ENCODE assay signal across 8 cellular contexts in genomic region chr2:190881480-190882326, GRCh38. TPM values are rescaled to one million over a fixed set of nuclear protein-coding genes. Genes with fewer than 3 reads are reported as not detected.
DNase-seq lines count a peak whose midpoint lies in the region; ATAC-seq lines count a peak whose summit lies in the region.

No MANE protein-coding gene starts in this region.

- H3K27ac Mint-ChIP-seq in CD4-positive, alpha-beta memory T cell, result peak overlapping the region; percentile 94 to 99 (median 98)

- intact Hi-C loops in CD4-positive, alpha-beta memory T cell (cut with micrococcal nuclease), result loop anchor here (1.0 to 5.0 kb wide), 8 partner anchors 9 to 1099 kb away; partner anchors contain the start of genes MFSD6, NAB1, NEMP2 and ORMDL1

- ATAC-seq in GM19452 (IDR thresholded peaks at IDR 0.05; ENCODE audit: unreplicated experiment) (peak; percentile 60), HG03575 (IDR thresholded peaks at IDR 0.05; ENCODE audit: extremely low read depth, insufficient number of reproducible peaks, low FRiP score, unreplicated experiment) (peak; percentile 43)

- no peaks in the 10 kb centered on the region for H3K9me3 ChIP-seq in CD4-positive, alpha-beta memory T cell (ENCODE audit: control insufficient read depth in 1 of 2, low read length in 2 of 2)
- no peaks in the 10 kb centered on the region for H3K9me3 ChIP-seq in endocrine pancreas (ENCODE audit: control insufficient read depth, low read length)

- POLR2A ChIA-PET in CD4-positive, alpha-beta memory T cell (lab: Charles Lee; ENCODE audit: partially characterized antibody), result interaction anchor here (0.5 to 7.3 kb wide), 49 partner anchors 10 to 1312 kb away, joined by 3 to 94 read pairs (median 5); partner anchors contain the start of genes HIBCH, MFSD6, NAB1 and NABP1

- H3K4me1 ChIP-seq in CD4-positive, alpha-beta memory T cell (ENCODE audit: insufficient read depth, low read length), result peaks cover 53% of the 10 kb centered on the region
- H3K4me1 ChIP-seq in endocrine pancreas (ENCODE audit: control insufficient read depth, insufficient read depth, low read length), result peaks cover 10% of the 10 kb centered on the region

- H3K27ac ChIP-seq in CD4-positive, alpha-beta memory T cell (ENCODE audit: low read depth, low read length), result peak overlapping the region; percentile 93

- H3K9me3 Mint-ChIP-seq in CD4-positive, alpha-beta memory T cell, result peaks cover 0 to 5% (median 0%) of the 10 kb centered on the region in 8 donors

- no peaks in the 10 kb centered on the region for H3K36me3 ChIP-seq in CD4-positive, alpha-beta memory T cell (ENCODE audit: insufficient read depth, low read length)
- H3K36me3 ChIP-seq in endocrine pancreas (ENCODE audit: control insufficient read depth, insufficient read depth, low read length), result no peaks in the 10 kb centered on the region

- H3K4me3 Mint-ChIP-seq in CD4-positive, alpha-beta memory T cell, result peak overlapping the region; percentile 88 to 98 (median 96)

- no peaks in the 10 kb centered on the region for H3K27me3 ChIP-seq in CD4-positive, alpha-beta memory T cell (ENCODE audit: insufficient read depth, low read length)
- no peaks in the 10 kb centered on the region for H3K27me3 ChIP-seq in endocrine pancreas (ENCODE audit: control insufficient read depth, insufficient read depth, low read length)

- H3K36me3 Mint-ChIP-seq in CD4-positive, alpha-beta memory T cell, result peaks cover 7 to 31% of the 10 kb centered on the region in 2 donors

- CTCF ChIA-PET in CD4-positive, alpha-beta memory T cell (lab: Charles Lee; ENCODE audit: partially characterized antibody), result interaction anchor here (0.9 to 3.3 kb wide), 7 partner anchors 11 to 141 kb away, joined by 3 to 27 read pairs (median 4); partner anchors contain the start of gene STAT1

- peaks cover 29 to 61% (median 44%) of the 10 kb centered on the region in 4 donors for H3K4me1 Mint-ChIP-seq in CD4-positive, alpha-beta memory T cell

- H3K4me3 ChIP-seq in CD4-positive, alpha-beta memory T cell (ENCODE audit: low read length in 2 of 2), result peak overlapping the region; percentile 62 to 94
- peak overlapping the region; percentile 97 for H3K4me3 ChIP-seq in endocrine pancreas (ENCODE audit: control insufficient read depth, insufficient read depth, low read length)

- no peaks in the 10 kb centered on the region for H3K27me3 Mint-ChIP-seq in CD4-positive, alpha-beta memory T cell

- peak overlapping the region; percentile 96 for H3K9ac ChIP-seq in endocrine pancreas (ENCODE audit: control insufficient read depth, insufficient read depth, low read length)

- DNase-seq in CD4-positive, alpha-beta memory T cell, result peak; percentile 81 to 96 (median 86)
- peak; percentile 78 for DNase-seq in NK-92 treated with Interleukin-12 subunit alpha and Interleukin-12 subunit beta, amount 100 ng/mL, for 24 hours (lab: John Stamatoyannopoulos, UW)
- DNase-seq in activated CD8-positive, alpha-beta memory T cell treated with anti-CD3 and anti-CD28 coated beads for 48 hours (ENCODE audit: low read depth in 2 of 3, low spot score in 2 of 3), result peak; percentile 60 to 62 (median 62)
- DNase-seq in midbrain (lab: John Stamatoyannopoulos, UW), result peak; percentile 70
- DNase-seq in stimulated activated CD8-positive, alpha-beta memory T cell treated with anti-CD3 and anti-CD28 coated beads, Interleukin-4, amount 100 ng/mL, for 1 hour (ENCODE audit: low read depth in 2 of 2, low spot score in 1 of 2), result peak; percentile 49 to 52

RNA-seq across cellular contexts. Expression of gene GLS, which starts 1.1 kb away (rescaled TPM):
- 100 to 1,000 TPM; 200 to 208 TPM for total RNA-seq in CD4-positive, alpha-beta memory T cell
- polyA plus RNA-seq in CD4-positive, alpha-beta memory T cell, result 10 to 100 TPM; 27.0 to 64.6 TPM

Comparison
In these comparisons a context has a peak if more than half of its experiments do, and no peak if none do; other contexts are left out.
1. Peak in every context shown above with its lines: DNase-seq, ATAC-seq, H3K4me3 ChIP-seq and H3K27ac ChIP-seq.